Comparison of ENCODE assay signal across 23 cellular contexts in genomic region chr14:94751321-94751720, GRCh38. TPM values are rescaled to one million over a fixed set of nuclear protein-coding genes. Genes with fewer than 3 reads are reported as not detected.
"Had no signal": no experiment of that assay in that cellular context is flagged by ENCODE, and none has a peak within 500 bp of the region (broad histone marks: within the 10 kb centered on the region; RNA-seq: fewer than 3 reads in every experiment).

No MANE protein-coding gene starts in this region.

- H3K4me3 ChIP-seq: K562, SJSA1, SK-N-MC had no signal

- H3K27me3 ChIP-seq: SJSA1 had no signal

- H3K4me3 Mint-ChIP-seq: IgD-negative memory B cell had no signal

- H3K27ac ChIP-seq: HL-60, KMS-11, SJSA1, SK-N-MC had no signal

- H3K4me1 ChIP-seq: SJSA1 had no signal

- H3K9ac ChIP-seq: KMS-11 had no signal

- H3K4me1 Mint-ChIP-seq: IgD-negative memory B cell had no signal

- H3K36me3 ChIP-seq: SJSA1 had no signal

- H3K4me2 ChIP-seq: KMS-11 had no signal

- H3K9me3 ChIP-seq: SJSA1 had no signal

- DNase-seq: Kasumi-1, MM.1S, NCI-H1092 treated with DMSO at 0.1 percent for 48 hours, NCI-H1436, NCI-H187, NCI-H2029, NCI-H2081 treated with DMSO at 0.1 percent for 48 hours, NCI-H2171, NCI-H226, NCI-H446, NCI-H510A, NCI-H524 treated with DMSO at 0.1 percent for 48 hours, NCI-H69, NCI-H774, Right ventricle myocardium superior, RPMI8226, SIG-M5 had no signal

RNA-seq across cellular contexts. Expression of gene GSC, which starts 18.6 kb away (rescaled TPM):
- total RNA-seq: K562 had no signal
- polyA plus RNA-seq: IgD-negative memory B cell, K562 had no signal
